18 cellular contexts compared by ENCODE assay signal in the genomic region with DNA sequence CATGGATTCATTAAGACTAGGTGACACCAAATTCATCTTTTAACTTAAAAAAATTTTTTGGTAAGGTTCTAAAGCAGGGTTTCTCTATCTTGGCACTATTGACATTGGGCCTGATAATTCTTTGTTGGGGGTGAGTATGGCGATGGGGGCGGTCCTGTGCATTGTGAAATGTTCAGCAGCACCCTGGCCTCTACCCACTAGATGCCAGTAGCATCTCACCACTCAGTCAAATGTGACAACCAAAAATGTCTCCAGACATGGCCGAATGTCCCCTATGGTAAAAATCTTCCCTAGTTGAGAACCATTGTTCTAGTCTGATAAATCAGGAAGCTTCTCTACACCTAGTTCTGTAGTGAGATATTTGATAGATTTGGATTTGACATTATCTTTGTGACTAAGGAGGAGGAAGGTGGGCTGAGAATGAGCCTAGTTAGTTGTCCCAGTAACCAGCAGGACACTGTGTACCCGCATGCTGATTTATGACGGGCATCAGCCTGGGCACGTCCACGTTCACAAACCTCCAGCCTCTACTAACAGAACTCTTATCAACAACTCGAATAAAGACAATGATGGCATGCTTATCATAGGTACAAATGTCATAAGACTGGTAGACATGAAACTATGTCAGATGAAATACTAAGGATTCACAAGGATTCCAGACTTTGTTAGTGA.
"Had no signal": no experiment of that assay in that cellular context is flagged by ENCODE, and none has a peak within 500 bp of the region (broad histone marks: within the 10 kb centered on the region; RNA-seq: fewer than 3 reads in every experiment).

No MANE protein-coding gene starts in this region.

- H3K9me3 ChIP-seq: left lung, thyroid gland, upper lobe of right lung had no signal

- ATAC-seq: activated CD4-positive, CD25-positive, alpha-beta regulatory T cell treated with anti-CD3 and anti-CD28 coated beads, Interleukin-2, amount 50 U/mL, for 24 hours; activated T-cell treated with anti-CD3 and anti-CD28 coated beads, Interleukin-2, amount 50 U/mL, for 72 hours; left lung; upper lobe of right lung had no signal

- H2AFZ ChIP-seq: parathyroid adenoma had no signal

- H3K4me1 ChIP-seq: left lung, thyroid gland, upper lobe of right lung had no signal

- DNase-seq: activated CD4-positive, alpha-beta memory T cell treated with anti-CD3 and anti-CD28 coated beads, Interleukin-2, amount 10 ng/mL, durations not matched to agents 7 days and 5 days; activated CD4-positive, alpha-beta T cell treated with anti-CD3 and anti-CD28 coated beads, Interleukin-2, amount 10 ng/mL, durations not matched to agents 24 days and 14 days; activated effector memory CD4-positive, alpha-beta T cell treated with Interleukin-2 at 50 U/mL for 16 hours; activated naive CD4-positive, alpha-beta T cell treated with anti-CD3 and anti-CD28 coated beads, Interleukin-2, amount 10 ng/mL, durations not matched to agents 7 days and 5 days; activated T-cell treated with anti-CD3 and anti-CD28 coated beads, Interleukin-2, amount 50 U/mL, for 72 hours; amygdala; kidney; left lung; nephron progenitor cell; stimulated activated CD4-positive, alpha-beta T cell treated with anti-CD3 and anti-CD28 coated beads, Interleukin-4, amount 100 ng/mL, for 24 hours; substantia nigra; thyroid gland; upper lobe of right lung had no signal

- FAIRE-seq: kidney had no signal

- H3K4me3 ChIP-seq: left lung, thyroid gland, upper lobe of right lung had no signal

- H3K4me1 Mint-ChIP-seq: activated CD4-positive, alpha-beta T cell treated with anti-CD3 and anti-CD28 coated beads, Interleukin-2, amount 10 ng/mL, durations not matched to agents 24 days and 14 days; activated naive CD4-positive, alpha-beta T cell treated with anti-CD3 and anti-CD28 coated beads, Interleukin-2, amount 10 ng/mL, durations not matched to agents 7 days and 5 days had no signal

- H3K27ac Mint-ChIP-seq: activated CD4-positive, alpha-beta memory T cell treated with anti-CD3 and anti-CD28 coated beads, Interleukin-2, amount 10 ng/mL, durations not matched to agents 7 days and 5 days; activated CD4-positive, alpha-beta T cell treated with anti-CD3 and anti-CD28 coated beads, Interleukin-2, amount 10 ng/mL, durations not matched to agents 24 days and 14 days; activated naive CD4-positive, alpha-beta T cell treated with anti-CD3 and anti-CD28 coated beads, Interleukin-2, amount 10 ng/mL, durations not matched to agents 7 days and 5 days; activated T-cell treated with anti-CD3 and anti-CD28 coated beads, Interleukin-2, amount 50 U/mL, for 72 hours; memory B cell; nephron progenitor cell; stimulated activated naive CD8-positive, alpha-beta T cell treated with anti-CD3 and anti-CD28 coated beads, Interleukin-15, Interleukin-2, amounts not matched to agents 100 ng/mL and 50 ng/mL, for 24 hours had no signal

- H3K27me3 ChIP-seq: thyroid gland, upper lobe of right lung had no signal

- H3K36me3 ChIP-seq: left lung, thyroid gland, upper lobe of right lung had no signal

- H3K36me3 Mint-ChIP-seq: activated naive CD4-positive, alpha-beta T cell treated with anti-CD3 and anti-CD28 coated beads, Interleukin-2, amount 10 ng/mL, durations not matched to agents 7 days and 5 days; memory B cell had no signal

- H3K27ac ChIP-seq: epithelial cell of prostate, left lung, parathyroid adenoma, thyroid gland, upper lobe of right lung had no signal

- H3K4me3 Mint-ChIP-seq: activated CD4-positive, alpha-beta memory T cell treated with anti-CD3 and anti-CD28 coated beads, Interleukin-2, amount 10 ng/mL, durations not matched to agents 7 days and 5 days; activated CD4-positive, alpha-beta T cell treated with anti-CD3 and anti-CD28 coated beads, Interleukin-2, amount 10 ng/mL, durations not matched to agents 24 days and 14 days; activated naive CD4-positive, alpha-beta T cell treated with anti-CD3 and anti-CD28 coated beads, Interleukin-2, amount 10 ng/mL, durations not matched to agents 7 days and 5 days; activated T-cell treated with anti-CD3 and anti-CD28 coated beads, Interleukin-2, amount 50 U/mL, for 72 hours; memory B cell; nephron progenitor cell; stimulated activated naive CD8-positive, alpha-beta T cell treated with anti-CD3 and anti-CD28 coated beads, Interleukin-15, Interleukin-2, amounts not matched to agents 100 ng/mL and 50 ng/mL, for 24 hours had no signal

- H3K9ac ChIP-seq: parathyroid adenoma had no signal

- H3K9me3 Mint-ChIP-seq: activated CD4-positive, alpha-beta memory T cell treated with anti-CD3 and anti-CD28 coated beads, Interleukin-2, amount 10 ng/mL, durations not matched to agents 7 days and 5 days; activated CD4-positive, alpha-beta T cell treated with anti-CD3 and anti-CD28 coated beads, Interleukin-2, amount 10 ng/mL, durations not matched to agents 24 days and 14 days; activated naive CD4-positive, alpha-beta T cell treated with anti-CD3 and anti-CD28 coated beads, Interleukin-2, amount 10 ng/mL, durations not matched to agents 7 days and 5 days; activated T-cell treated with anti-CD3 and anti-CD28 coated beads, Interleukin-2, amount 50 U/mL, for 72 hours; memory B cell; nephron progenitor cell; stimulated activated naive CD8-positive, alpha-beta T cell treated with anti-CD3 and anti-CD28 coated beads, Interleukin-15, Interleukin-2, amounts not matched to agents 100 ng/mL and 50 ng/mL, for 24 hours had no signal

- H3K79me2 ChIP-seq: parathyroid adenoma had no signal
